Comparison of ENCODE assay signal across 7 cellular contexts in genomic region chr16:48156790-48157209, GRCh38. TPM values are rescaled to one million over a fixed set of nuclear protein-coding genes. Genes with fewer than 3 reads are reported as not detected.
DNase-seq lines count a peak whose midpoint lies in the region; ATAC-seq, FAIRE-seq and TF ChIP-seq lines count a peak whose summit lies in the region.

No MANE protein-coding gene starts in this region.

- H3K27ac Mint-ChIP-seq in activated T-helper 2 cell treated with anti-CD3 and anti-CD28 coated beads, Interferon-gamma antibody, Interleukin-2, Interleukin-4, amounts not matched to agents 10 μg/mL and 5 μg/mL and 100 μg/mL, durations not matched to agents 14 hours and 24 hours and 36 hours = no peak overlapping the region

- H3K14ac ChIP-seq in neuronal stem cell (ENCODE audit: low read length) = no peak overlapping the region

- H3K4ac ChIP-seq in neuronal stem cell (ENCODE audit: low read length) = no peak overlapping the region

- no peak overlapping the region for H2BK5ac ChIP-seq in neuronal stem cell (ENCODE audit: low read length)

- H2BK12ac ChIP-seq in neuronal stem cell (ENCODE audit: low read length) = no peak overlapping the region

- no peak overlapping the region for H3K4me3 Mint-ChIP-seq in activated T-helper 2 cell treated with anti-CD3 and anti-CD28 coated beads, Interferon-gamma antibody, Interleukin-2, Interleukin-4, amounts not matched to agents 10 μg/mL and 5 μg/mL and 100 μg/mL, durations not matched to agents 14 hours and 24 hours and 36 hours (ENCODE audit: low read depth)

- WGBS in neuronal stem cell (ENCODE audit: extremely low coverage in 2 of 2, insufficient read length in 2 of 2, insufficient replicate concordance in 1 of 2), 2 donors = no CpG with 5 or more reads among the region's 16 CpGs

- H3K9me3 Mint-ChIP-seq in activated T-helper 2 cell treated with anti-CD3 and anti-CD28 coated beads, Interferon-gamma antibody, Interleukin-2, Interleukin-4, amounts not matched to agents 10 μg/mL and 5 μg/mL and 100 μg/mL, durations not matched to agents 14 hours and 24 hours and 36 hours = no peaks in the 10 kb centered on the region

- H3K27me3 ChIP-seq in neuronal stem cell (ENCODE audit: control insufficient read depth in 3 of 3, insufficient read depth in 3 of 3, low read depth in 1 of 3, low read length in 3 of 3) = peaks cover 0 to 4% (median 0%) of the 10 kb centered on the region in 3 experiments

- H3K79me1 ChIP-seq in neuronal stem cell (ENCODE audit: low read depth, low read length) = no peaks in the 10 kb centered on the region

- ATAC-seq in stimulated activated naive CD8-positive, alpha-beta T cell treated with anti-CD3 and anti-CD28 coated beads, Interleukin-15, Interleukin-2, amounts not matched to agents 100 U/mL and 50 U/mL, for 24 hours = peak; percentile 21

- H3K4me2 ChIP-seq in neuronal stem cell (ENCODE audit: insufficient read depth, low read length, poor library complexity, severe bottlenecking) = no peak overlapping the region

- no peak overlapping the region for H4K91ac ChIP-seq in neuronal stem cell (ENCODE audit: low read depth, low read length, poor library complexity)

- no peak for TF ChIP-seq POLR2A in GM12891 (IDR thresholded peaks at IDR 0.05; ENCODE audit: low read depth, low read length)

- H3K9ac ChIP-seq in neuronal stem cell (ENCODE audit: low read depth, low read length, poor library complexity) = no peak overlapping the region

- H3K27ac ChIP-seq in neuronal stem cell (replicated peaks; ENCODE audit: low read length) = no peak overlapping the region

- H2BK120ac ChIP-seq in neuronal stem cell (ENCODE audit: low read depth, low read length) = no peak overlapping the region

- peaks cover 25% of the 10 kb centered on the region for H3K4me1 Mint-ChIP-seq in activated T-helper 2 cell treated with anti-CD3 and anti-CD28 coated beads, Interferon-gamma antibody, Interleukin-2, Interleukin-4, amounts not matched to agents 10 μg/mL and 5 μg/mL and 100 μg/mL, durations not matched to agents 14 hours and 24 hours and 36 hours (ENCODE audit: low read depth)

- H3K36me3 Mint-ChIP-seq in activated T-helper 2 cell treated with anti-CD3 and anti-CD28 coated beads, Interferon-gamma antibody, Interleukin-2, Interleukin-4, amounts not matched to agents 10 μg/mL and 5 μg/mL and 100 μg/mL, durations not matched to agents 14 hours and 24 hours and 36 hours (ENCODE audit: low read depth) = no peaks in the 10 kb centered on the region

- H2BK15ac ChIP-seq in neuronal stem cell (ENCODE audit: low read length) = no peak overlapping the region

- no peaks in the 10 kb centered on the region for H3K9me3 ChIP-seq in neuronal stem cell (replicated peaks in 1 of 2; ENCODE audit: control insufficient read depth in 2 of 2, insufficient read depth in 1 of 2, low read depth in 1 of 2, low read length in 2 of 2)

- no peaks in the 10 kb centered on the region for H3K36me3 ChIP-seq in neuronal stem cell (replicated peaks in 1 of 2; ENCODE audit: control insufficient read depth in 2 of 2, insufficient read depth in 2 of 2, low read length in 2 of 2)

- no peak overlapping the region for H2AK5ac ChIP-seq in neuronal stem cell (ENCODE audit: low read depth, low read length)

- DNase-seq in GM12891 (ENCODE audit: insufficient read length, low spot score) (peak; percentile 56), RPMI8226 (peak; percentile 85), fibroblast of the conjunctiva (ENCODE audit: low read depth) (peak; percentile 57), neuronal stem cell (ENCODE audit: low spot score) (peak; percentile 73)
- DNase-seq in Jurkat, Clone E6-1 (ENCODE audit: low read depth, low spot score) = peak; percentile 56
- DNase-seq in activated T-helper 2 cell treated with anti-CD3 and anti-CD28 coated beads, Interferon-gamma antibody, Interleukin-2, Interleukin-4, amounts not matched to agents 10 μg/mL and 5 μg/mL and 100 μg/mL, durations not matched to agents 14 hours and 24 hours and 36 hours (ENCODE audit: low spot score) = peak; percentile 60
- peak; percentile 92 for DNase-seq in stimulated activated naive CD8-positive, alpha-beta T cell treated with anti-CD3 and anti-CD28 coated beads, Interleukin-15, Interleukin-2, amounts not matched to agents 100 U/mL and 50 U/mL, for 24 hours

- no peak overlapping the region for H4K8ac ChIP-seq in neuronal stem cell (ENCODE audit: low read depth, low read length)

- H3K18ac ChIP-seq in neuronal stem cell (ENCODE audit: low read length) = no peak overlapping the region

- H3K4me1 ChIP-seq in neuronal stem cell (ENCODE audit: control insufficient read depth in 2 of 2, insufficient read depth in 1 of 2, low read depth in 1 of 2, low read length in 2 of 2) = no peaks in the 10 kb centered on the region

- peak; percentile 90 for FAIRE-seq in GM12891 (lab: Jason Lieb, UNC)

- H3K27me3 Mint-ChIP-seq in activated T-helper 2 cell treated with anti-CD3 and anti-CD28 coated beads, Interferon-gamma antibody, Interleukin-2, Interleukin-4, amounts not matched to agents 10 μg/mL and 5 μg/mL and 100 μg/mL, durations not matched to agents 14 hours and 24 hours and 36 hours (ENCODE audit: low read depth) = peaks cover 38% of the 10 kb centered on the region

- no peak overlapping the region for H3K23ac ChIP-seq in neuronal stem cell (ENCODE audit: low read depth, low read length, poor library complexity)

- H2AFZ ChIP-seq in neuronal stem cell (ENCODE audit: low read length) = no peak overlapping the region

- intact Hi-C loops in activated T-helper 2 cell treated with anti-CD3 and anti-CD28 coated beads, Interferon-gamma antibody, Interleukin-2, Interleukin-4, amounts not matched to agents 10 μg/mL and 5 μg/mL and 100 μg/mL, durations not matched to agents 14 hours and 24 hours and 36 hours (cut with micrococcal nuclease) = loop anchor here (5.0 kb wide), 1 partner anchor 694 kb away; the partner anchor contains the start of genes ITFG1 and PHKB

- H3K4me3 ChIP-seq in Jurkat, Clone E6-1 (ENCODE audit: low read length) = no peak overlapping the region
- H3K4me3 ChIP-seq in neuronal stem cell (ENCODE audit: low read length in 2 of 2) = no peak overlapping the region

TF ChIP-seq in GM12891, 5 proteins besides CTCF, POLR2A, EP300 and RAD21:
- TF ChIP-seq POU2F2 (IDR thresholded peaks at IDR 0.05; ENCODE audit: low read depth, low read length) (no peak), TAF1 (IDR thresholded peaks at IDR 0.05; ENCODE audit: low read depth, low read length) (no peak), PAX5 (IDR thresholded peaks at IDR 0.05; ENCODE audit: insufficient read depth, low read length, severe bottlenecking) (no peak), SPI1 (IDR thresholded peaks at IDR 0.05; ENCODE audit: low read depth, low read length) (no peak), POLR2AphosphoS5 (IDR thresholded peaks at IDR 0.05; ENCODE audit: low read depth, low read length) (no peak)

RNA-seq across cellular contexts. Expression of gene ABCC12, which starts 1.0 kb away (rescaled TPM):
- not detected for polyA plus RNA-seq in GM12891 (2012; ENCODE audit: low read depth, missing spikeins)
- not detected for polyA plus RNA-seq in Jurkat, Clone E6-1 (2012; ENCODE audit: insufficient read depth, insufficient read length)
- not detected in 2 replicates for total RNA-seq in activated T-helper 2 cell treated with anti-CD3 and anti-CD28 coated beads, Interferon-gamma antibody, Interleukin-2, Interleukin-4, amounts not matched to agents 10 μg/mL and 5 μg/mL and 100 μg/mL, durations not matched to agents 14 hours and 24 hours and 36 hours
- 0.11 TPM for polyA plus RNA-seq in neuronal stem cell (2013, experiment 1 of 2)
- 0.06 TPM for polyA plus RNA-seq in neuronal stem cell (2013, experiment 2 of 2)
